In genomic region chr6:93721386-93722048, GRCh38 we compare ENCODE assay signal across 8 cellular contexts.
A peak's percentile ranks its signal among the peaks of the same experiment; 100 is the strongest.
DNase-seq lines count a peak whose midpoint lies in the region; ATAC-seq and TF ChIP-seq lines count a peak whose summit lies in the region.

No MANE protein-coding gene starts in this region.

- CTCF ChIA-PET in WTC11 (lab: Charles Lee) = interaction anchor here (0.5 to 1.6 kb wide), 26 partner anchors 8 to 411 kb away, joined by 3 to 11 read pairs (median 4); partner anchors contain the start of gene EPHA7

- H3K4me3 Mint-ChIP-seq in WTC11 (no peak overlapping the region), CD14-positive monocyte (no peak overlapping the region)

- peaks cover 4% of the 10 kb centered on the region; the same call in 1 of the 2 replicates for H3K27me3 Mint-ChIP-seq in WTC11 (ENCODE audit: low read depth)
- H3K27me3 Mint-ChIP-seq in CD14-positive monocyte (ENCODE audit: low read depth in 3 of 3) = no peaks in the 10 kb centered on the region

- H3K27ac Mint-ChIP-seq in WTC11 (no peak overlapping the region), CD14-positive monocyte (no peak overlapping the region)

- peak; percentile 68 for DNase-seq in DMS153 treated with DMSO at 0.1 percent for 48 hours (lab: John Stamatoyannopoulos, UW; ENCODE audit: unreplicated experiment)
- peak; percentile 33 for DNase-seq in NCI-H1105 (lab: John Stamatoyannopoulos, UW)
- DNase-seq in WTC11 (ENCODE audit: low spot score) = peak; percentile 38
- no peak for DNase-seq in left lobe of liver (ENCODE audit: low spot score)
- DNase-seq in CD14-positive monocyte (ENCODE audit: low spot score) = no peak
- DNase-seq in dedifferentiated amniotic fluid mesenchymal stem cell (ENCODE audit: extremely low spot score) = no peak

- H3K36me3 Mint-ChIP-seq in WTC11 (no peaks in the 10 kb centered on the region), CD14-positive monocyte (no peaks in the 10 kb centered on the region)

- H3K4me1 Mint-ChIP-seq in WTC11 (peaks cover 19% of the 10 kb centered on the region), CD14-positive monocyte (no peaks in the 10 kb centered on the region)

- peak; percentile 61; the same call in 1 of the 2 replicates for TF ChIP-seq CTCF in WTC11 (IDR thresholded peaks at IDR 0.05)
- no peak for TF ChIP-seq CTCF in CD14-positive monocyte (IDR thresholded peaks at IDR 0.05)

- H3K9me3 Mint-ChIP-seq in WTC11 = no peaks in the 10 kb centered on the region
- peaks cover 0 to 7% (median 2%) of the 10 kb centered on the region in 7 donors for H3K9me3 Mint-ChIP-seq in CD14-positive monocyte

- ATAC-seq in WTC11 (peak; percentile 98), left lobe of liver (peak; percentile 63), GM21786 (IDR thresholded peaks at IDR 0.05; ENCODE audit: unreplicated experiment) (no peak), HG03196 (IDR thresholded peaks at IDR 0.05; ENCODE audit: unreplicated experiment) (no peak)

- intact Hi-C loops in CD14-positive monocyte (cut with micrococcal nuclease) = no loop called here

- POLR2A ChIA-PET in WTC11 (lab: Charles Lee) = interaction anchor here (1.1 kb wide), 1 partner anchor 102 kb away, joined by 3 read pairs; no protein-coding TSS in a partner anchor

TF ChIP-seq in WTC11, 78 proteins besides CTCF, POLR2A, EP300 and RAD21:
- no peak for TF ChIP-seq TCF7 (CRISPR knock-in tag; IDR thresholded peaks at IDR 0.05; ENCODE audit: low read depth)
- TF ChIP-seq, protein P1, sequence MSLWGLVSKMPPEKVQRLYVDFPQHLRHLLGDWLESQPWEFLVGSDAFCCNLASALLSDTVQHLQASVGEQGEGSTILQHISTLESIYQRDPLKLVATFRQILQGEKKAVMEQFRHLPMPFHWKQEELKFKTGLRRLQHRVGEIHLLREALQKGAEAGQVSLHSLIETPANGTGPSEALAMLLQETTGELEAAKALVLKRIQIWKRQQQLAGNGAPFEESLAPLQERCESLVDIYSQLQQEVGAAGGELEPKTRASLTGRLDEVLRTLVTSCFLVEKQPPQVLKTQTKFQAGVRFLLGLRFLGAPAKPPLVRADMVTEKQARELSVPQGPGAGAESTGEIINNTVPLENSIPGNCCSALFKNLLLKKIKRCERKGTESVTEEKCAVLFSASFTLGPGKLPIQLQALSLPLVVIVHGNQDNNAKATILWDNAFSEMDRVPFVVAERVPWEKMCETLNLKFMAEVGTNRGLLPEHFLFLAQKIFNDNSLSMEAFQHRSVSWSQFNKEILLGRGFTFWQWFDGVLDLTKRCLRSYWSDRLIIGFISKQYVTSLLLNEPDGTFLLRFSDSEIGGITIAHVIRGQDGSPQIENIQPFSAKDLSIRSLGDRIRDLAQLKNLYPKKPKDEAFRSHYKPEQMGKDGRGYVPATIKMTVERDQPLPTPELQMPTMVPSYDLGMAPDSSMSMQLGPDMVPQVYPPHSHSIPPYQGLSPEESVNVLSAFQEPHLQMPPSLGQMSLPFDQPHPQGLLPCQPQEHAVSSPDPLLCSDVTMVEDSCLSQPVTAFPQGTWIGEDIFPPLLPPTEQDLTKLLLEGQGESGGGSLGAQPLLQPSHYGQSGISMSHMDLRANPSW (CRISPR knock-in tag; conservative IDR thresholded peaks at IDR 0.05; ENCODE audit: low read depth) = no peak
- TF ChIP-seq ZNF121 (CRISPR knock-in tag; IDR thresholded peaks at IDR 0.05) = no peak
- no peak for TF ChIP-seq HMGA2 (CRISPR knock-in tag; IDR thresholded peaks at IDR 0.05)
- no peak for TF ChIP-seq E2F1 (CRISPR knock-in tag; IDR thresholded peaks at IDR 0.05)
- no peak for TF ChIP-seq ZNF219 (CRISPR knock-in tag; IDR thresholded peaks at IDR 0.05; ENCODE audit: borderline replicate concordance)
- TF ChIP-seq NR1H2 (CRISPR knock-in tag; IDR thresholded peaks at IDR 0.05) = no peak
- TF ChIP-seq, protein P2, sequence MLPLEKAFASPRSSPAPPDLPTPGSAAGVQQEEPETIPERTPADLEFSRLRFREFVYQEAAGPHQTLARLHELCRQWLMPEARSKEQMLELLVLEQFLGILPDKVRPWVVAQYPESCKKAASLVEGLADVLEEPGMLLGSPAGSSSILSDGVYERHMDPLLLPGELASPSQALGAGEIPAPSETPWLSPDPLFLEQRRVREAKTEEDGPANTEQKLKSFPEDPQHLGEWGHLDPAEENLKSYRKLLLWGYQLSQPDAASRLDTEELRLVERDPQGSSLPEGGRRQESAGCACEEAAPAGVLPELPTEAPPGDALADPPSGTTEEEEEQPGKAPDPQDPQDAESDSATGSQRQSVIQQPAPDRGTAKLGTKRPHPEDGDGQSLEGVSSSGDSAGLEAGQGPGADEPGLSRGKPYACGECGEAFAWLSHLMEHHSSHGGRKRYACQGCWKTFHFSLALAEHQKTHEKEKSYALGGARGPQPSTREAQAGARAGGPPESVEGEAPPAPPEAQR (CRISPR knock-in tag; IDR thresholded peaks at IDR 0.05) = 0 out of 2 replicates have a peak, but pooled peaks have one; percentile 10
- TF ChIP-seq, protein P3, sequence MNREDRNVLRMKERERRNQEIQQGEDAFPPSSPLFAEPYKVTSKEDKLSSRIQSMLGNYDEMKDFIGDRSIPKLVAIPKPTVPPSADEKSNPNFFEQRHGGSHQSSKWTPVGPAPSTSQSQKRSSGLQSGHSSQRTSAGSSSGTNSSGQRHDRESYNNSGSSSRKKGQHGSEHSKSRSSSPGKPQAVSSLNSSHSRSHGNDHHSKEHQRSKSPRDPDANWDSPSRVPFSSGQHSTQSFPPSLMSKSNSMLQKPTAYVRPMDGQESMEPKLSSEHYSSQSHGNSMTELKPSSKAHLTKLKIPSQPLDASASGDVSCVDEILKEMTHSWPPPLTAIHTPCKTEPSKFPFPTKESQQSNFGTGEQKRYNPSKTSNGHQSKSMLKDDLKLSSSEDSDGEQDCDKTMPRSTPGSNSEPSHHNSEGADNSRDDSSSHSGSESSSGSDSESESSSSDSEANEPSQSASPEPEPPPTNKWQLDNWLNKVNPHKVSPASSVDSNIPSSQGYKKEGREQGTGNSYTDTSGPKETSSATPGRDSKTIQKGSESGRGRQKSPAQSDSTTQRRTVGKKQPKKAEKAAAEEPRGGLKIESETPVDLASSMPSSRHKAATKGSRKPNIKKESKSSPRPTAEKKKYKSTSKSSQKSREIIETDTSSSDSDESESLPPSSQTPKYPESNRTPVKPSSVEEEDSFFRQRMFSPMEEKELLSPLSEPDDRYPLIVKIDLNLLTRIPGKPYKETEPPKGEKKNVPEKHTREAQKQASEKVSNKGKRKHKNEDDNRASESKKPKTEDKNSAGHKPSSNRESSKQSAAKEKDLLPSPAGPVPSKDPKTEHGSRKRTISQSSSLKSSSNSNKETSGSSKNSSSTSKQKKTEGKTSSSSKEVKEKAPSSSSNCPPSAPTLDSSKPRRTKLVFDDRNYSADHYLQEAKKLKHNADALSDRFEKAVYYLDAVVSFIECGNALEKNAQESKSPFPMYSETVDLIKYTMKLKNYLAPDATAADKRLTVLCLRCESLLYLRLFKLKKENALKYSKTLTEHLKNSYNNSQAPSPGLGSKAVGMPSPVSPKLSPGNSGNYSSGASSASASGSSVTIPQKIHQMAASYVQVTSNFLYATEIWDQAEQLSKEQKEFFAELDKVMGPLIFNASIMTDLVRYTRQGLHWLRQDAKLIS (CRISPR knock-in tag; IDR thresholded peaks at IDR 0.05; ENCODE audit: borderline replicate concordance) = peak; percentile 50; the same call in 1 of the 2 replicates
- TF ChIP-seq ZNF263 (CRISPR knock-in tag; IDR thresholded peaks at IDR 0.05; ENCODE audit: low read depth) = no peak
- 0 out of 2 replicates have a peak, but pooled peaks have one; percentile 34 for TF ChIP-seq ZBTB21 (CRISPR knock-in tag; IDR thresholded peaks at IDR 0.05; ENCODE audit: borderline replicate concordance)
- no peak for TF ChIP-seq PREB (CRISPR knock-in tag; IDR thresholded peaks at IDR 0.05; ENCODE audit: borderline replicate concordance)
- TF ChIP-seq ZNF396 (CRISPR knock-in tag; IDR thresholded peaks at IDR 0.05; ENCODE audit: borderline replicate concordance) = peak; percentile 63; the same call in 1 of the 2 replicates
- no peak for TF ChIP-seq SOX15 (CRISPR knock-in tag; IDR thresholded peaks at IDR 0.05)

Comparison
In these comparisons a context has a peak if more than half of its experiments do, and no peak if none do; other contexts are left out.
1. DNase-seq: peak in DMS153 treated with DMSO at 0.1 percent for 48 hours (single experiment), NCI-H1105 (single experiment) and WTC11 (single experiment); none in left lobe of liver (single experiment), CD14-positive monocyte (single experiment) and dedifferentiated amniotic fluid mesenchymal stem cell (single experiment).
2. ATAC-seq: peak in WTC11 (single experiment) and left lobe of liver (single experiment); none in GM21786 (single experiment) and HG03196 (single experiment).